ENCODE assay signal across 8 cellular contexts in the genomic region with DNA sequence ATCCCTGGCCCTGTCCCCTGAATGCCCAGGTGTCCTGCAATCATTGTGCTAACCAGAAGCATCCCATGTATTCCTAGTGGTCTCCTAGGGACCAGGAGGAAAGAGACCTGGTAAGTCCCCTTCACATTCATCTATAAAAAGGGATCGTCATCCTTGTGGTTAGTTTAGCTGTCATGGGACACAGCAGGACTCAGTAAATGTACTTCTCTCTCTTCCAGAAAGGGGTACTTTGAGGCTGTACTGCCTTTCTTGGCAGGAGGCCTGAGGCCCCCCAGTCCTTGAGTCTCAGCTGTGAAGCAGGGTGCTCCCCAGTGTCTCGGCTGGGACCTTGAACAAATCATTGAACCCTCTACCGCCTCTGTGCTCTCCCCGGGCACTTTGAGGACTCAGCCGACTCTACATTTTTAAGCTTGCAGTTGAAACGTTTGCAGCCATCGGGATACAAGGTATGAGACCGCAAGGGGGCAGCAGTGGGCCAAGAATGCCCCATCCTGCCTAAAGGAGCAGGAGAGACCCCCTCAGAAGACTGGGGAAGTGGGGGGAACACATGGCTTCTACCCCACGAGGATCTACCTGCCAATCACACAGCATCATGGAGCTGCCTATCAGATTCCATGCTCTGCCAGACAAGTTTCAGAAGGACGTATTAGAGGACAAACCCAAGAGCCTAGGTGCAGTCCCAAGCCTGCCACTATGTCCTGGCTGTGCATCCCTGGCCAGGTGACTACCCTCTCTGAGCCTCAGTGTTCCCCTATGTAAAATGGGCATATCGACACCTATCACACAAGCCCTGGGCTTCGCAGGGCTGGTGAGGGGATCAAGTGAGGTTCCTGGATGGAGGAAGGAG. TPM values are rescaled to one million over a fixed set of nuclear protein-coding genes. Genes with fewer than 3 reads are reported as not detected.
DNase-seq lines count a peak whose midpoint lies in the region; ATAC-seq, FAIRE-seq and TF ChIP-seq lines count a peak whose summit lies in the region.

No MANE protein-coding gene starts in this region.

- H3K18ac ChIP-seq in mesendoderm (ENCODE audit: low read length) = no peak overlapping the region

- no peak overlapping the region for H2AK5ac ChIP-seq in mesendoderm (ENCODE audit: low read length)

- no peak overlapping the region for H3K23ac ChIP-seq in mesendoderm (ENCODE audit: low read length)

- H3K27ac Mint-ChIP-seq in activated CD4-positive, alpha-beta memory T cell treated with anti-CD3 and anti-CD28 coated beads for 36 hours = no peak overlapping the region

- peaks cover 13% of the 10 kb centered on the region for H3K79me2 ChIP-seq in mesendoderm (ENCODE audit: control insufficient read depth, insufficient read depth, low read length)

- no peaks in the 10 kb centered on the region for H3K27me3 Mint-ChIP-seq in activated CD4-positive, alpha-beta memory T cell treated with anti-CD3 and anti-CD28 coated beads for 36 hours

- POLR2A ChIA-PET in A673 (lab: Charles Lee; ENCODE audit: low non-redundant PET) = no interaction called here
- POLR2A ChIA-PET in activated CD4-positive, alpha-beta memory T cell treated with anti-CD3 and anti-CD28 coated beads for 36 hours (lab: Charles Lee) = interaction anchor here (5.1 kb wide), 1 partner anchor 31 kb away, joined by 20 read pairs; a partner anchor contains a TSS

- TF ChIP-seq POLR2A in GM12891 (IDR thresholded peaks at IDR 0.05; ENCODE audit: low read depth, low read length) = no peak

- no peak overlapping the region for H4K5ac ChIP-seq in mesendoderm (ENCODE audit: low read length)

- H2BK15ac ChIP-seq in mesendoderm (replicated peaks; ENCODE audit: low read depth) = no peak overlapping the region

- H3K4me3 ChIP-seq in A673 (ENCODE audit: low read depth, low read length, poor library complexity, severe bottlenecking) (no peak overlapping the region), dorsolateral prefrontal cortex (no peak overlapping the region), mesendoderm (ENCODE audit: low read length) (no peak overlapping the region)

- TF ChIP-seq CTCF in A673 (conservative IDR thresholded peaks at IDR 0.05; ENCODE audit: low read depth, low read length) (peak; percentile 88), dorsolateral prefrontal cortex (IDR thresholded peaks at IDR 0.05 in 54 of 56, conservative IDR thresholded peaks at IDR 0.05 in 2 of 56; ENCODE audit: low read depth in 1 of 56, partially characterized antibody in 56 of 56) (peak; percentile 44 to 80 (median 73))

- H3K27ac ChIP-seq in A673 (ENCODE audit: low read depth, low read length, poor library complexity, severe bottlenecking) (no peak overlapping the region), dorsolateral prefrontal cortex (peak overlapping the region in 5 of 59 donors; percentile 17 to 44 (median 20)), mesendoderm (ENCODE audit: low read depth, low read length) (no peak overlapping the region)

- H3K9me3 ChIP-seq in A673 (ENCODE audit: low read depth, low read length, poor library complexity, severe bottlenecking) = no peaks in the 10 kb centered on the region

- no peak overlapping the region for H3K4me2 ChIP-seq in mesendoderm (ENCODE audit: low read length)

- H3K9me3 Mint-ChIP-seq in activated CD4-positive, alpha-beta memory T cell treated with anti-CD3 and anti-CD28 coated beads for 36 hours = no peaks in the 10 kb centered on the region

- H3K4me1 ChIP-seq in A673 (ENCODE audit: insufficient read depth, low read length, poor library complexity, severe bottlenecking) = peaks cover 7% of the 10 kb centered on the region
- H3K4me1 ChIP-seq in mesendoderm (ENCODE audit: control insufficient read depth, low read depth, low read length) = peaks cover 2% of the 10 kb centered on the region

- no TSS peak for BruUV-seq in A673 (replicated peaks; lab: Mats Ljungman, UMichigan)

- FAIRE-seq in GM12891 (lab: Jason Lieb, UNC) = peak; percentile 82

- H3K79me1 ChIP-seq in mesendoderm (ENCODE audit: low read length) = peaks cover 14% of the 10 kb centered on the region

- H3K27me3 ChIP-seq in A673 (replicated peaks; ENCODE audit: insufficient read depth, low read depth, low read length, poor library complexity) (no peaks in the 10 kb centered on the region), dorsolateral prefrontal cortex (no peaks in the 10 kb centered on the region), mesendoderm (ENCODE audit: insufficient read depth, low read length, poor library complexity) (no peaks in the 10 kb centered on the region)

- no CpG with 5 or more reads among the region's 12 CpGs for WGBS in mesendoderm (ENCODE audit: extremely low coverage, insufficient coverage, low lambda C conversion rate)

- DNase-seq in A673 (ENCODE audit: low spot score) = peak; percentile 76
- DNase-seq in GM12891 (ENCODE audit: insufficient read length, low spot score) = no peak
- peak; percentile 27 for DNase-seq in NCI-H748 treated with DMSO at 0.1 percent for 48 hours (lab: John Stamatoyannopoulos, UW)
- peak; percentile 84 for DNase-seq in activated CD4-positive, alpha-beta memory T cell treated with anti-CD3 and anti-CD28 coated beads for 36 hours
- DNase-seq in dorsolateral prefrontal cortex = peak; percentile 54 to 86 (median 74)
- DNase-seq in mesendoderm = peak; percentile 89
- peak; percentile 57 to 61 for DNase-seq in stimulated activated CD8-positive, alpha-beta memory T cell treated with anti-CD3 and anti-CD28 coated beads, Interleukin-15, amount 100 ng/mL, for 48 hours (ENCODE audit: low read depth in 2 of 2)

- no peak overlapping the region for H3K4me3 Mint-ChIP-seq in activated CD4-positive, alpha-beta memory T cell treated with anti-CD3 and anti-CD28 coated beads for 36 hours

- CTCF ChIA-PET in A673 (lab: Charles Lee) = interaction anchor here (0.5 to 1.6 kb wide), 4 partner anchors 51 to 602 kb away, joined by 3 to 9 read pairs (median 6); a partner anchor contains a TSS
- CTCF ChIA-PET in activated CD4-positive, alpha-beta memory T cell treated with anti-CD3 and anti-CD28 coated beads for 36 hours (lab: Charles Lee) = interaction anchor here (0.6 to 1.6 kb wide), 14 partner anchors 9 to 1259 kb away, joined by 3 to 8 read pairs (median 4); no protein-coding TSS in a partner anchor

- no peak overlapping the region for H2BK120ac ChIP-seq in mesendoderm (ENCODE audit: low read depth, low read length)

- ATAC-seq in HG03196 (IDR thresholded peaks at IDR 0.05; ENCODE audit: unreplicated experiment) = no peak

- peaks cover 49% of the 10 kb centered on the region for H3K4me1 Mint-ChIP-seq in activated CD4-positive, alpha-beta memory T cell treated with anti-CD3 and anti-CD28 coated beads for 36 hours (ENCODE audit: low read depth)

- intact Hi-C loops in A673 (cut with micrococcal nuclease; ENCODE audit: unreplicated experiment) (loop anchor here (5.0 kb wide), 1 partner anchor 1257 kb away; no protein-coding TSS in a partner anchor), dorsolateral prefrontal cortex (cut with DNase I) (loop anchor here in 1 of 2 donors (5.0 to 10.0 kb wide), 2 partner anchors 42 to 790 kb away; a partner anchor contains a TSS)
- intact Hi-C loops in activated CD4-positive, alpha-beta memory T cell treated with anti-CD3 and anti-CD28 coated beads for 36 hours (cut with micrococcal nuclease) = loop anchor here (5.0 to 10.0 kb wide), 2 partner anchors 320 to 357 kb away; a partner anchor contains a TSS

- H3K9ac ChIP-seq in mesendoderm (ENCODE audit: low read length) = no peak overlapping the region

- H3K36me3 ChIP-seq in A673 (ENCODE audit: insufficient read depth, low read length, poor library complexity, severe bottlenecking) (peaks cover 2% of the 10 kb centered on the region), mesendoderm (ENCODE audit: control insufficient read depth, insufficient read depth, low read length) (no peaks in the 10 kb centered on the region)

- H4K8ac ChIP-seq in mesendoderm (ENCODE audit: low read depth, low read length) = no peak overlapping the region

- H2BK5ac ChIP-seq in mesendoderm (ENCODE audit: low read length) = no peak overlapping the region

- no peak overlapping the region for H3K4ac ChIP-seq in mesendoderm (ENCODE audit: low read depth, low read length)

- peak overlapping the region; percentile 39 for H3K56ac ChIP-seq in mesendoderm (ENCODE audit: low read length)

- H3K36me3 Mint-ChIP-seq in activated CD4-positive, alpha-beta memory T cell treated with anti-CD3 and anti-CD28 coated beads for 36 hours = peaks cover 20% of the 10 kb centered on the region

TF ChIP-seq in GM12891, 5 proteins besides CTCF, POLR2A, EP300 and RAD21:
- TF ChIP-seq SPI1 (IDR thresholded peaks at IDR 0.05; ENCODE audit: low read depth, low read length) (no peak), PAX5 (IDR thresholded peaks at IDR 0.05; ENCODE audit: insufficient read depth, low read length, severe bottlenecking) (no peak), POLR2AphosphoS5 (IDR thresholded peaks at IDR 0.05; ENCODE audit: low read depth, low read length) (no peak), TAF1 (IDR thresholded peaks at IDR 0.05; ENCODE audit: low read depth, low read length) (no peak), POU2F2 (IDR thresholded peaks at IDR 0.05; ENCODE audit: low read depth, low read length) (no peak)

RNA-seq across cellular contexts. Expression of a gene that starts 2.4 kb away (rescaled TPM):
- total RNA-seq in A673 (2021) (43.9 and 49.0 TPM in 2 replicates), dorsolateral prefrontal cortex (100 to 1,000 TPM in 2 of 120 experiments, 10 to 100 TPM in 118; 36.8 to 114 (median 63.2) TPM)
- 24.9 TPM for polyA plus RNA-seq in GM12891 (2012; ENCODE audit: low read depth, missing spikeins)
- 10 to 100 TPM; 49.3 to 58.0 TPM for total RNA-seq in activated CD4-positive, alpha-beta memory T cell treated with anti-CD3 and anti-CD28 coated beads for 36 hours
- 8.1 TPM for polyA plus RNA-seq in mesendoderm (2013, experiment 1 of 2)
- 6.6 TPM for polyA plus RNA-seq in mesendoderm (2013, experiment 2 of 2)

RNA-seq across cellular contexts. Expression of a gene that starts 30.6 kb away (rescaled TPM):
- total RNA-seq in A673 (2021) (369 and 408 TPM in 2 replicates), dorsolateral prefrontal cortex (10 to 100 TPM; 27.5 to 66.1 (median 44.7) TPM)
- 163 TPM for polyA plus RNA-seq in GM12891 (2012; ENCODE audit: low read depth, missing spikeins)
- 100 to 1,000 TPM; 313 to 316 TPM for total RNA-seq in activated CD4-positive, alpha-beta memory T cell treated with anti-CD3 and anti-CD28 coated beads for 36 hours
- polyA plus RNA-seq in mesendoderm (2013, experiment 1 of 2) = 447 TPM
- polyA plus RNA-seq in mesendoderm (2013, experiment 2 of 2) = 445 TPM

RNA-seq across cellular contexts. Expression of a gene that starts 47.8 kb away (rescaled TPM):
- not detected in 2 replicates for total RNA-seq in A673 (2021)
- polyA plus RNA-seq in GM12891 (2012; ENCODE audit: low read depth, missing spikeins) = 0.03 TPM
- total RNA-seq in activated CD4-positive, alpha-beta memory T cell treated with anti-CD3 and anti-CD28 coated beads for 36 hours = not detected
- under 1 TPM in 5 of 120 experiments, not detected in 115; 0.12 to 0.21 (median 0.16) TPM for total RNA-seq in dorsolateral prefrontal cortex
- polyA plus RNA-seq in mesendoderm (2013, experiment 1 of 2) = 0.01 TPM
- polyA plus RNA-seq in mesendoderm (2013, experiment 2 of 2) = not detected
